Comparison of ENCODE assay signal across 9 cellular contexts in the genomic region with DNA sequence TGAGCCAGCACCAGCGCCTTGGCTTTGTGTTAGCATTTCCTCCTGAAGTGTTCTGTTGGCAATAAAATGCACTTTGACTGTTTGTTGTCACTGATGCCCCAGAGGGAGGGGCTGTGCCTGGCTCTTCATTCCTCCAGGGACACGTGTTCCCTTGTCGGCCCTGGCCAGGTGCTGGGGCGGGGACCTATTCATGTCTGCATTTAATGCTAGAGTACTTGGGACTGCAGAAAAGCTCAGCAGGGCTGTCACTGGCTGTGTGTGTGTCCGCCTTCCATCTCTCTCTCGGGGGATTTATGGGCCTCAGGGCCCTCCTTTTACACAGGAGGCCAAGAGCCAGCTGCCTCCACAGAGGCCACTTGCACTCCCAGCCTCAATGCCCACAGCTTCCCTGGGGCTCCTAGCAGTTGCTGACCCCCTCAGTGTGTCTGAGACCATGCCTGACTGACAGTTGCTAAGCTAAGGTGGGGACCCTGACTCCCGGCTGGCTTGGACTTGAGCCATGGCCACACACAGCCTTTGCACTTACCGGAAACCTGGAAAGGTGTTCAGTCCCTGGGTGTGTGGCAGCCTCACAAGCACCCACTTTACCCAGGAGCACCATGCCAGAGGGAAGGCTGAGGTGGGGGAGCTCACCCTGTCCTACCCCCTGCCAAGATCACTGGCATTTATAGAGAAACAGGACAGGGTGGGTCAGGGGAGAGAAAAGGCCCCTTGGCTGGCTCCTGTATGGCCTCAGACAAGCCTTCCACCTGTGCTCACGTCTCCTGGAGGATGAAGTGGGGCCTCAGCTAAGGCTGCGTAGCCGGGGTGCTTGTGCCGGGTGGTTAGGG. TPM values are rescaled to one million over a fixed set of nuclear protein-coding genes. Genes with fewer than 3 reads are reported as not detected.
DNase-seq lines count a peak whose midpoint lies in the region; ATAC-seq, FAIRE-seq and TF ChIP-seq lines count a peak whose summit lies in the region.
"Had no signal": no experiment of that assay in that cellular context is flagged by ENCODE, and none has a peak within 500 bp of the region (broad histone marks: within the 10 kb centered on the region; RNA-seq: fewer than 3 reads in every experiment).

No MANE protein-coding gene starts in this region.

- TF ChIP-seq POLR2A in thyroid gland (IDR thresholded peaks at IDR 0.05): peak in 1 of 2 donors; percentile 72

- H3K27ac Mint-ChIP-seq in T-cell: peak overlapping the region; percentile 2 to 39

- H3K4me1 Mint-ChIP-seq in T-cell: peaks cover 2 to 11% (median 10%) of the 10 kb centered on the region in 3 donors

- H3K27ac ChIP-seq in kidney (ENCODE audit: low read depth in 2 of 2, low read length in 2 of 2) (peak overlapping the region; percentile 3 to 44), thyroid gland (peak overlapping the region; percentile 91 to 97 (median 93))

- WGBS in thyroid gland, 2 donors: 29 to 34% methylated on average over 8 to 10 of the region's 12 CpGs

- intact Hi-C loops in kidney (cut with DNase I): loop anchor here (5.0 kb wide), 1 partner anchor 89 kb away; no protein-coding TSS in a partner anchor
- intact Hi-C loops in thyroid gland (cut with DNase I): no loop called here

- CTCF ChIA-PET in T-cell (lab: Charles Lee): interaction anchor here in 1 of 2 donors (0.6 kb wide), 1 partner anchor 87 kb away, joined by 3 read pairs; no protein-coding TSS in a partner anchor

- peaks cover 14% of the 10 kb centered on the region for H3K36me3 Mint-ChIP-seq in T-cell

- no peaks in the 10 kb centered on the region for H3K9me3 ChIP-seq in kidney (ENCODE audit: control insufficient read depth in 1 of 2, low read length in 2 of 2)
- H3K9me3 ChIP-seq in thyroid gland: no peaks in the 10 kb centered on the region

- no peak overlapping the region for H3K9ac ChIP-seq in kidney (ENCODE audit: low read length in 2 of 2)

- DNase-seq in NCI-H748 (lab: John Stamatoyannopoulos, UW; ENCODE audit: unreplicated experiment) (peak; percentile 59), NCI-H748 treated with DMSO at 0.1 percent for 48 hours (lab: John Stamatoyannopoulos, UW) (no peak), T-cell (no peak), kidney (peak; percentile 87), thyroid gland (peak; percentile 97), T-helper 1 cell (no peak)
- DNase-seq in activated naive CD4-positive, alpha-beta T cell treated with Interleukin-2 at 50 U/mL for 16 hours: no peak
- DNase-seq: stimulated activated naive CD4-positive, alpha-beta T cell had no signal

- no peaks in the 10 kb centered on the region for H3K27me3 ChIP-seq in thyroid gland

- H3K27me3 Mint-ChIP-seq in T-cell: no peaks in the 10 kb centered on the region

- H3K4me3 ChIP-seq in kidney (ENCODE audit: low read length in 2 of 2) (no peak overlapping the region), thyroid gland (replicated peaks in 1 of 3) (no peak overlapping the region)

- FAIRE-seq in kidney (lab: Jason Lieb, UNC): no peak

- H3K4me1 ChIP-seq in kidney (ENCODE audit: control insufficient read depth in 1 of 2, insufficient read depth in 1 of 2, low read depth in 1 of 2, low read length in 2 of 2): peaks cover 30 to 48% of the 10 kb centered on the region in 2 donors
- H3K4me1 ChIP-seq in thyroid gland: peaks cover 27 to 40% of the 10 kb centered on the region in 2 donors

- POLR2A ChIA-PET in T-cell (lab: Charles Lee): no interaction called here

- H3K36me3 ChIP-seq in kidney (ENCODE audit: control insufficient read depth in 1 of 2, insufficient read depth in 2 of 2, low read length in 2 of 2) (peaks cover 2 to 23% of the 10 kb centered on the region in 2 donors), thyroid gland (peaks cover 13 to 24% of the 10 kb centered on the region in 2 donors)

- H3K9me3 Mint-ChIP-seq in T-cell: no peaks in the 10 kb centered on the region

- no peak overlapping the region for H3K4me3 Mint-ChIP-seq in T-cell

- TF ChIP-seq CTCF in kidney (IDR thresholded peaks at IDR 0.05; ENCODE audit: borderline replicate concordance, extremely low read depth, insufficient read depth) (no peak), thyroid gland (IDR thresholded peaks at IDR 0.05) (no peak)

- no peak for ATAC-seq in T-cell (replicated peaks in 1 of 4)
- no peak for ATAC-seq in GM21717 (IDR thresholded peaks at IDR 0.05; ENCODE audit: unreplicated experiment)

RNA-seq across cellular contexts. Expression of a gene that starts 27.8 kb away (rescaled TPM):
- total RNA-seq in T-cell (100 to 1,000 TPM; 108 to 123 (median 116) TPM), kidney (87.8 TPM), thyroid gland (10 to 100 TPM; 50.2 to 92.7 (median 56.2) TPM)
- polyA plus RNA-seq in kidney (ENCODE audit: insufficient read depth, low read depth, low replicate concordance): 39.4 TPM

RNA-seq across cellular contexts. Expression of a gene that starts 32.8 kb away (rescaled TPM):
- total RNA-seq in T-cell (10 to 100 TPM; 25.9 to 85.8 (median 34.6) TPM), kidney (47.8 TPM), thyroid gland (10 to 100 TPM; 35.6 to 66.1 (median 63.5) TPM)
- 21.4 TPM for polyA plus RNA-seq in kidney (ENCODE audit: insufficient read depth, low read depth, low replicate concordance)

Comparison
In these comparisons a context has a peak if more than half of its experiments do, and no peak if none do; other contexts are left out.
1. DNase-seq: peak in NCI-H748 (single experiment), kidney (single experiment) and thyroid gland (2 of 2); none in NCI-H748 treated with DMSO at 0.1 percent for 48 hours (single experiment), T-cell (0 of 34), T-helper 1 cell (0 of 5) and activated naive CD4-positive, alpha-beta T cell treated with Interleukin-2 at 50 U/mL for 16 hours (single experiment).